In the genomic region with DNA sequence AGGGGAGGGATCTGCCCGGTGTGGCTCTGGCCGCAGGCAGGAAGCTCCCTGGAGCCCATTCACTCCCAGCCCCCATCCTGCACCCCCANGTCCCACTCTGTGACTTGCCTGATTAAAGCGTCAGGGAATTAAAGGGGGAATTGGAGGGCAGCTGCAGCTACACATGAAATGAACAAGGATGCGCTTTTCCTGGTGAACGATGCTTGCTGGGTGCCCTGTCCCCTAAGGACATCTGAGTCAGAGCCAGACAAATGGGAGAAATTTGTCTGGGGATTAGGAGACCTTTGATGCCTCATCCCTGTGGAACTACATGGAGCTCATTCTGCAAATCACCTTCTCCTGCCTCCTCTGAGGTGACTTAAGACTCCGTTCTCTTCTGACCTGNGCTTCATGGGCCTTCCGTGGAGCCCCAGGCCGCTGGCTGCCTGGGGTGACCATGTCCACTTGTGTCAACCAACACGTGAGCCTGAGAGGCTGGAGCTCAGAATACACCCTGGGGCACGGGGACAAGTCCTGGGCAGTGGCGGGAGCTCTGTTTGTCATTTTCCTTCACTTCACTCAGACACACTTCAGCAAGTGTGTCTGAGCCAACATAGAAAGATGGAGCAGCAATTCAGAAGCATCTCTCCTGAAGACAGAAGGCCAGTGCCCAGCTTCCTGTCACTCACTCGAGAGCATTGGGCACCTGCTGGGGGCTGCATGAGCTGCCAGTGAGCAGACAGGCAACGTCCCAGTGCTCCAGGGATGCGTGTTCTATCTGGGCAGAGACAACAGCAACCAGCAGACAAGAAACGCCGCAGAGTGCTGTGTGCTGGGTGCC, we compare ENCODE assay signal across 1 cellular context.
TF ChIP-seq lines count a peak whose summit lies in the region.

No MANE protein-coding gene starts in this region.

TF ChIP-seq in GM23338, 12 proteins besides CTCF, POLR2A, EP300 and RAD21:
- TF ChIP-seq, protein P1, sequence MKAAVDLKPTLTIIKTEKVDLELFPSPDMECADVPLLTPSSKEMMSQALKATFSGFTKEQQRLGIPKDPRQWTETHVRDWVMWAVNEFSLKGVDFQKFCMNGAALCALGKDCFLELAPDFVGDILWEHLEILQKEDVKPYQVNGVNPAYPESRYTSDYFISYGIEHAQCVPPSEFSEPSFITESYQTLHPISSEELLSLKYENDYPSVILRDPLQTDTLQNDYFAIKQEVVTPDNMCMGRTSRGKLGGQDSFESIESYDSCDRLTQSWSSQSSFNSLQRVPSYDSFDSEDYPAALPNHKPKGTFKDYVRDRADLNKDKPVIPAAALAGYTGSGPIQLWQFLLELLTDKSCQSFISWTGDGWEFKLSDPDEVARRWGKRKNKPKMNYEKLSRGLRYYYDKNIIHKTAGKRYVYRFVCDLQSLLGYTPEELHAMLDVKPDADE (IDR thresholded peaks at IDR 0.05), result no peak
- no peak for TF ChIP-seq EZH2 (IDR thresholded peaks at IDR 0.05; ENCODE audit: low read depth, unreplicated experiment)
- no peak for TF ChIP-seq EZH2phosphoT487 (IDR thresholded peaks at IDR 0.05; ENCODE audit: unreplicated experiment)
- TF ChIP-seq POLR2AphosphoS5 (IDR thresholded peaks at IDR 0.05; ENCODE audit: low read depth), result no peak
- TF ChIP-seq ZNF114 (CRISPR knock-in tag; IDR thresholded peaks at IDR 0.05), result no peak
- TF ChIP-seq NANOG (IDR thresholded peaks at IDR 0.05; ENCODE audit: borderline replicate concordance), result no peak
- TF ChIP-seq ZNF331 (CRISPR knock-in tag; IDR thresholded peaks at IDR 0.05; ENCODE audit: low read depth), result no peak
- TF ChIP-seq, protein P2, sequence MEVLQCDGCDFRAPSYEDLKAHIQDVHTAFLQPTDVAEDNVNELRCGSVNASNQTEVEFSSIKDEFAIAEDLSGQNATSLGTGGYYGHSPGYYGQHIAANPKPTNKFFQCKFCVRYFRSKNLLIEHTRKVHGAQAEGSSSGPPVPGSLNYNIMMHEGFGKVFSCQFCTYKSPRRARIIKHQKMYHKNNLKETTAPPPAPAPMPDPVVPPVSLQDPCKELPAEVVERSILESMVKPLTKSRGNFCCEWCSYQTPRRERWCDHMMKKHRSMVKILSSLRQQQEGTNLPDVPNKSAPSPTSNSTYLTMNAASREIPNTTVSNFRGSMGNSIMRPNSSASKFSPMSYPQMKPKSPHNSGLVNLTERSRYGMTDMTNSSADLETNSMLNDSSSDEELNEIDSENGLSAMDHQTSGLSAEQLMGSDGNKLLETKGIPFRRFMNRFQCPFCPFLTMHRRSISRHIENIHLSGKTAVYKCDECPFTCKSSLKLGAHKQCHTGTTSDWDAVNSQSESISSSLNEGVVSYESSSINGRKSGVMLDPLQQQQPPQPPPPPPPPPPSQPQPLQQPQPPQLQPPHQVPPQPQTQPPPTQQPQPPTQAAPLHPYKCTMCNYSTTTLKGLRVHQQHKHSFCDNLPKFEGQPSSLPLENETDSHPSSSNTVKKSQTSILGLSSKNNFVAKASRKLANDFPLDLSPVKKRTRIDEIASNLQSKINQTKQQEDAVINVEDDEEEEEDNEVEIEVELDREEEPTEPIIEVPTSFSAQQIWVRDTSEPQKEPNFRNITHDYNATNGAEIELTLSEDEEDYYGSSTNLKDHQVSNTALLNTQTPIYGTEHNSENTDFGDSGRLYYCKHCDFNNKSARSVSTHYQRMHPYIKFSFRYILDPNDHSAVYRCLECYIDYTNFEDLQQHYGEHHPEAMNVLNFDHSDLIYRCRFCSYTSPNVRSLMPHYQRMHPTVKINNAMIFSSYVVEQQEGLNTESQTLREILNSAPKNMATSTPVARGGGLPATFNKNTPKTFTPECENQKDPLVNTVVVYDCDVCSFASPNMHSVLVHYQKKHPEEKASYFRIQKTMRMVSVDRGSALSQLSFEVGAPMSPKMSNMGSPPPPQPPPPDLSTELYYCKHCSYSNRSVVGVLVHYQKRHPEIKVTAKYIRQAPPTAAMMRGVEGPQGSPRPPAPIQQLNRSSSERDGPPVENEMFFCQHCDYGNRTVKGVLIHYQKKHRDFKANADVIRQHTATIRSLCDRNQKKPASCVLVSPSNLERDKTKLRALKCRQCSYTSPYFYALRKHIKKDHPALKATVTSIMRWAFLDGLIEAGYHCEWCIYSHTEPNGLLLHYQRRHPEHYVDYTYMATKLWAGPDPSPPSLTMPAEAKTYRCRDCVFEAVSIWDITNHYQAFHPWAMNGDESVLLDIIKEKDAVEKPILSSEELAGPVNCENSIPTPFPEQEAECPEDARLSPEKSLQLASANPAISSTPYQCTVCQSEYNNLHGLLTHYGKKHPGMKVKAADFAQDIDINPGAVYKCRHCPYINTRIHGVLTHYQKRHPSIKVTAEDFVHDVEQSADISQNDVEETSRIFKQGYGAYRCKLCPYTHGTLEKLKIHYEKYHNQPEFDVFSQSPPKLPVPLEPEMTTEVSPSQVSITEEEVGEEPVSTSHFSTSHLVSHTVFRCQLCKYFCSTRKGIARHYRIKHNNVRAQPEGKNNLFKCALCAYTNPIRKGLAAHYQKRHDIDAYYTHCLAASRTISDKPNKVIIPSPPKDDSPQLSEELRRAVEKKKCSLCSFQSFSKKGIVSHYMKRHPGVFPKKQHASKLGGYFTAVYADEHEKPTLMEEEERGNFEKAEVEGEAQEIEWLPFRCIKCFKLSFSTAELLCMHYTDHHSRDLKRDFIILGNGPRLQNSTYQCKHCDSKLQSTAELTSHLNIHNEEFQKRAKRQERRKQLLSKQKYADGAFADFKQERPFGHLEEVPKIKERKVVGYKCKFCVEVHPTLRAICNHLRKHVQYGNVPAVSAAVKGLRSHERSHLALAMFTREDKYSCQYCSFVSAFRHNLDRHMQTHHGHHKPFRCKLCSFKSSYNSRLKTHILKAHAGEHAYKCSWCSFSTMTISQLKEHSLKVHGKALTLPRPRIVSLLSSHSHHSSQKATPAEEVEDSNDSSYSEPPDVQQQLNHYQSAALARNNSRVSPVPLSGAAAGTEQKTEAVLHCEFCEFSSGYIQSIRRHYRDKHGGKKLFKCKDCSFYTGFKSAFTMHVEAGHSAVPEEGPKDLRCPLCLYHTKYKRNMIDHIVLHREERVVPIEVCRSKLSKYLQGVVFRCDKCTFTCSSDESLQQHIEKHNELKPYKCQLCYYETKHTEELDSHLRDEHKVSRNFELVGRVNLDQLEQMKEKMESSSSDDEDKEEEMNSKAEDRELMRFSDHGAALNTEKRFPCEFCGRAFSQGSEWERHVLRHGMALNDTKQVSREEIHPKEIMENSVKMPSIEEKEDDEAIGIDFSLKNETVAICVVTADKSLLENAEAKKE (CRISPR knock-in tag; IDR thresholded peaks at IDR 0.05), result no peak
- no peak for TF ChIP-seq CREB1 (CRISPR knock-in tag; IDR thresholded peaks at IDR 0.05; ENCODE audit: low read depth)
- no peak for TF ChIP-seq JUNB (IDR thresholded peaks at IDR 0.05; ENCODE audit: unreplicated experiment)
- TF ChIP-seq, protein P3, sequence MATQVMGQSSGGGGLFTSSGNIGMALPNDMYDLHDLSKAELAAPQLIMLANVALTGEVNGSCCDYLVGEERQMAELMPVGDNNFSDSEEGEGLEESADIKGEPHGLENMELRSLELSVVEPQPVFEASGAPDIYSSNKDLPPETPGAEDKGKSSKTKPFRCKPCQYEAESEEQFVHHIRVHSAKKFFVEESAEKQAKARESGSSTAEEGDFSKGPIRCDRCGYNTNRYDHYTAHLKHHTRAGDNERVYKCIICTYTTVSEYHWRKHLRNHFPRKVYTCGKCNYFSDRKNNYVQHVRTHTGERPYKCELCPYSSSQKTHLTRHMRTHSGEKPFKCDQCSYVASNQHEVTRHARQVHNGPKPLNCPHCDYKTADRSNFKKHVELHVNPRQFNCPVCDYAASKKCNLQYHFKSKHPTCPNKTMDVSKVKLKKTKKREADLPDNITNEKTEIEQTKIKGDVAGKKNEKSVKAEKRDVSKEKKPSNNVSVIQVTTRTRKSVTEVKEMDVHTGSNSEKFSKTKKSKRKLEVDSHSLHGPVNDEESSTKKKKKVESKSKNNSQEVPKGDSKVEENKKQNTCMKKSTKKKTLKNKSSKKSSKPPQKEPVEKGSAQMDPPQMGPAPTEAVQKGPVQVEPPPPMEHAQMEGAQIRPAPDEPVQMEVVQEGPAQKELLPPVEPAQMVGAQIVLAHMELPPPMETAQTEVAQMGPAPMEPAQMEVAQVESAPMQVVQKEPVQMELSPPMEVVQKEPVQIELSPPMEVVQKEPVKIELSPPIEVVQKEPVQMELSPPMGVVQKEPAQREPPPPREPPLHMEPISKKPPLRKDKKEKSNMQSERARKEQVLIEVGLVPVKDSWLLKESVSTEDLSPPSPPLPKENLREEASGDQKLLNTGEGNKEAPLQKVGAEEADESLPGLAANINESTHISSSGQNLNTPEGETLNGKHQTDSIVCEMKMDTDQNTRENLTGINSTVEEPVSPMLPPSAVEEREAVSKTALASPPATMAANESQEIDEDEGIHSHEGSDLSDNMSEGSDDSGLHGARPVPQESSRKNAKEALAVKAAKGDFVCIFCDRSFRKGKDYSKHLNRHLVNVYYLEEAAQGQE (IDR thresholded peaks at IDR 0.05; ENCODE audit: unreplicated experiment), result no peak
- TF ChIP-seq STAT1 (IDR thresholded peaks at IDR 0.05; ENCODE audit: unreplicated experiment), result no peak
